Comparison of ENCODE assay signal across 8 cellular contexts in genomic region chr7:24812313-24812945, GRCh38. TPM values are rescaled to one million over a fixed set of nuclear protein-coding genes. Genes with fewer than 3 reads are reported as not detected.
A peak's percentile ranks its signal among the peaks of the same experiment; 100 is the strongest.
DNase-seq lines count a peak whose midpoint lies in the region; ATAC-seq and TF ChIP-seq lines count a peak whose summit lies in the region.

No MANE protein-coding gene starts in this region.

- peaks cover 7% of the 10 kb centered on the region for H3K4me1 Mint-ChIP-seq in endothelial cell (ENCODE audit: unreplicated experiment)

- TF ChIP-seq CTCF in AG09319 (IDR thresholded peaks at IDR 0.05; ENCODE audit: low read depth, low read length) = peak; percentile 84
- peak; percentile 88 for TF ChIP-seq CTCF in GM13977 (IDR thresholded peaks at IDR 0.05; ENCODE audit: extremely low read depth, insufficient read depth, missing control alignments)
- TF ChIP-seq CTCF in endothelial cell (IDR thresholded peaks at IDR 0.05; ENCODE audit: unreplicated experiment) = peak; percentile 91
- TF ChIP-seq CTCF in uterus (IDR thresholded peaks at IDR 0.05) = peak; percentile 61 to 90 (median 66)

- DNase-seq in AG09319 (ENCODE audit: extremely low read depth, low read depth) (no peak), GM13977 (ENCODE audit: low spot score) (peak; percentile 43), NCI-H1930 (lab: John Stamatoyannopoulos, UW) (peak; percentile 31 to 47), endothelial cell (ENCODE audit: low spot score) (peak; percentile 55), myocyte (ENCODE audit: low read depth) (peak; percentile 79), uterus (peak; percentile 24 to 48)
- DNase-seq in activated CD4-positive, alpha-beta T cell treated with anti-CD3 and anti-CD28 coated beads, Interleukin-2, amount 50 U/mL, for 1 hour = peak; percentile 48

- no peaks in the 10 kb centered on the region for H3K27me3 Mint-ChIP-seq in endothelial cell (ENCODE audit: unreplicated experiment)

- ATAC-seq in GM19328 (IDR thresholded peaks at IDR 0.05; ENCODE audit: unreplicated experiment) = no peak

- no peak overlapping the region for H3K27ac Mint-ChIP-seq in endothelial cell (ENCODE audit: unreplicated experiment)

- no peak overlapping the region for H3K4me3 ChIP-seq in uterus

- no peaks in the 10 kb centered on the region for H3K4me1 ChIP-seq in uterus

- no peaks in the 10 kb centered on the region for H3K36me3 ChIP-seq in uterus

- TF ChIP-seq POLR2A in uterus (IDR thresholded peaks at IDR 0.05) = no peak

- in situ Hi-C loops in GM13977 (cut with MboI; ENCODE audit: low pct_unique_long_range_greater_than_20kb, low sequenced_read_pairs, unreplicated experiment) = no loop called here

- intact Hi-C loops in uterus (cut with DNase I; ENCODE audit: low total_unique reads) = no loop called here

- H3K9me3 Mint-ChIP-seq in endothelial cell (ENCODE audit: unreplicated experiment) = no peaks in the 10 kb centered on the region

- no peaks in the 10 kb centered on the region for H3K27me3 ChIP-seq in uterus

- H3K27ac ChIP-seq in uterus = no peak overlapping the region

- H3K36me3 Mint-ChIP-seq in endothelial cell (ENCODE audit: low read depth, unreplicated experiment) = no peaks in the 10 kb centered on the region

- H3K9me3 ChIP-seq in uterus = no peaks in the 10 kb centered on the region

- H3K4me3 Mint-ChIP-seq in endothelial cell (ENCODE audit: unreplicated experiment) = no peak overlapping the region

RNA-seq across cellular contexts. Expression of gene GSDME, which starts 55.2 kb away (rescaled TPM):
- 4.4 TPM for total RNA-seq in endothelial cell (ENCODE audit: unreplicated experiment)
- 28.2 and 33.7 TPM in 2 replicates for total RNA-seq in myocyte
- 49.6 TPM for polyA plus RNA-seq in myocyte (2012)
- total RNA-seq in uterus = 10 to 100 TPM; 10.8 to 25.5 (median 20.8) TPM
